8 cellular contexts compared by ENCODE assay signal in the genomic region with DNA sequence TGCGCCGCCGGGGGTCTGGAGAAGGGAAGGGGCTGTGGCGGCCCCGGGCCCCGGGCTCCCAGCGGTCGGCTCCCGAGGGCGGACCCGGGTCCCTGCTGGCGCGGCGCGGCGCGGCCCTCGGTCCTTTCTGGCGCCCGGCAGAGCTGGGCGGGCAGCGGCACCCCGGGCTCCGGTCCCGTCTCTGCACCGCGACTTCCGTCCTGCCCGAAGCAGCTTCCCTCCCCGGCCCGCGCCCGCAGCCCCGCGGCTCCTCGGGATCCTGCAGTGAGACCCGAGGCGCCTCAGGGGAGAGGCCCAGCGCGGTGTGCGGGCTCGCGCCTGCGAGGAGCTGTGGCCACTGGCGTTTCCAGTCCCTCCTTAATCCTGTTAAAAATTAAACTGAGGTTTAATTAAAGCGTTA. TPM values are rescaled to one million over a fixed set of nuclear protein-coding genes. Genes with fewer than 3 reads are reported as not detected.
DNase-seq lines count a peak whose midpoint lies in the region; ATAC-seq lines count a peak whose summit lies in the region.
"Not testable (repeated sequence)": the region's sequence is repeated elsewhere in the genome, so short reads cannot be mapped to it uniquely, and the experiment has no call there.

No MANE protein-coding gene starts in this region.

- not testable (repeated sequence) for DNase-seq in activated CD4-positive, alpha-beta T cell treated with anti-CD3 and anti-CD28 coated beads for 36 hours; left cardiac atrium; stimulated activated effector memory CD8-positive, alpha-beta T cell treated with anti-CD3 and anti-CD28 coated beads, Interleukin-12 subunit alpha, Interleukin-12 subunit beta, amount 100 ng/mL, for 72 hours (ENCODE audit: low spot score in 2 of 2)

- H3K36me3 Mint-ChIP-seq in activated CD4-positive, alpha-beta T cell treated with anti-CD3 and anti-CD28 coated beads for 36 hours (ENCODE audit: low read depth) = peaks cover 20% of the 10 kb centered on the region
- H3K36me3 Mint-ChIP-seq in stimulated activated effector memory CD8-positive, alpha-beta T cell treated with anti-CD3 and anti-CD28 coated beads, Interleukin-12 subunit alpha, Interleukin-12 subunit beta, amount 100 ng/mL, for 72 hours = not testable (repeated sequence)

- H3K27ac Mint-ChIP-seq in activated CD4-positive, alpha-beta T cell treated with anti-CD3 and anti-CD28 coated beads for 36 hours; stimulated activated effector memory CD8-positive, alpha-beta T cell treated with anti-CD3 and anti-CD28 coated beads, Interleukin-12 subunit alpha, Interleukin-12 subunit beta, amount 100 ng/mL, for 72 hours: not testable (repeated sequence)

- not testable (repeated sequence) for H3K4me1 Mint-ChIP-seq in activated CD4-positive, alpha-beta T cell treated with anti-CD3 and anti-CD28 coated beads for 36 hours; stimulated activated effector memory CD8-positive, alpha-beta T cell treated with anti-CD3 and anti-CD28 coated beads, Interleukin-12 subunit alpha, Interleukin-12 subunit beta, amount 100 ng/mL, for 72 hours

- H3K27me3 Mint-ChIP-seq in activated CD4-positive, alpha-beta T cell treated with anti-CD3 and anti-CD28 coated beads for 36 hours = not testable (repeated sequence)

- POLR2A ChIA-PET in activated CD4-positive, alpha-beta T cell treated with anti-CD3 and anti-CD28 coated beads for 36 hours (lab: Charles Lee) = not testable (repeated sequence)

- not testable (repeated sequence) for H3K4me3 Mint-ChIP-seq in activated CD4-positive, alpha-beta T cell treated with anti-CD3 and anti-CD28 coated beads for 36 hours; stimulated activated effector memory CD8-positive, alpha-beta T cell treated with anti-CD3 and anti-CD28 coated beads, Interleukin-12 subunit alpha, Interleukin-12 subunit beta, amount 100 ng/mL, for 72 hours

- H3K9me3 Mint-ChIP-seq in activated CD4-positive, alpha-beta T cell treated with anti-CD3 and anti-CD28 coated beads for 36 hours (ENCODE audit: low read depth) = peaks cover 12% of the 10 kb centered on the region
- H3K9me3 Mint-ChIP-seq in stimulated activated effector memory CD8-positive, alpha-beta T cell treated with anti-CD3 and anti-CD28 coated beads, Interleukin-12 subunit alpha, Interleukin-12 subunit beta, amount 100 ng/mL, for 72 hours = not testable (repeated sequence)

- intact Hi-C loops in activated CD4-positive, alpha-beta T cell treated with anti-CD3 and anti-CD28 coated beads for 36 hours (cut with DNase I, micrococcal nuclease) = not testable (repeated sequence)
- intact Hi-C loops in left cardiac atrium (cut with DNase I) = loop anchor here (5.0 kb wide), 1 partner anchor 41 kb away; no protein-coding TSS in a partner anchor

- CTCF ChIA-PET in activated CD4-positive, alpha-beta T cell treated with anti-CD3 and anti-CD28 coated beads for 36 hours (lab: Charles Lee) = not testable (repeated sequence)

- ATAC-seq in GM18508 (IDR thresholded peaks at IDR 0.05; ENCODE audit: insufficient read depth, unreplicated experiment) = peak; percentile 27
- ATAC-seq in GM19395 (IDR thresholded peaks at IDR 0.05; ENCODE audit: unreplicated experiment) = peak; percentile 70
- peak; percentile 64 for ATAC-seq in GM21737 (IDR thresholded peaks at IDR 0.05; ENCODE audit: unreplicated experiment)
- ATAC-seq in HG02973 (IDR thresholded peaks at IDR 0.05; ENCODE audit: unreplicated experiment) = peak; percentile 59
- ATAC-seq in HG03442 (IDR thresholded peaks at IDR 0.05; ENCODE audit: unreplicated experiment) = peak; percentile 35
- ATAC-seq in activated CD4-positive, alpha-beta T cell treated with anti-CD3 and anti-CD28 coated beads for 36 hours = peak; percentile 70
- peak; percentile 91 to 92 for ATAC-seq in left cardiac atrium
- ATAC-seq in stimulated activated effector memory CD8-positive, alpha-beta T cell treated with anti-CD3 and anti-CD28 coated beads, Interleukin-12 subunit alpha, Interleukin-12 subunit beta, amount 100 ng/mL, for 72 hours = peak; percentile 80

RNA-seq across cellular contexts. Expression of a gene that starts 22.4 kb away (rescaled TPM):
- 1 to 10 TPM; 6.9 to 8.8 TPM for total RNA-seq in activated CD4-positive, alpha-beta T cell treated with anti-CD3 and anti-CD28 coated beads for 36 hours
- 1 to 10 TPM; 5.1 TPM for total RNA-seq in left cardiac atrium

RNA-seq across cellular contexts. Expression of a gene that starts 45.2 kb away (rescaled TPM):
- 10 to 100 TPM; 13.1 to 17.1 TPM for total RNA-seq in activated CD4-positive, alpha-beta T cell treated with anti-CD3 and anti-CD28 coated beads for 36 hours
- 10 to 100 TPM in 1 of 2 donors, 1 to 10 TPM in 1; 10.0 to 15.5 TPM for total RNA-seq in left cardiac atrium

RNA-seq across cellular contexts. Expression of a gene that starts 48.0 kb away (rescaled TPM):
- total RNA-seq in activated CD4-positive, alpha-beta T cell treated with anti-CD3 and anti-CD28 coated beads for 36 hours = 1 to 10 TPM; 4.3 to 4.9 TPM
- 1 to 10 TPM; 1.5 to 1.8 TPM for total RNA-seq in left cardiac atrium

Comparison
In these comparisons a context has a peak if more than half of its experiments do, and no peak if none do; other contexts are left out.
1. ATAC-seq: peak in every context shown above with its lines; median percentile 92 in left cardiac atrium; 80 in stimulated activated effector memory CD8-positive, alpha-beta T cell treated with anti-CD3 and anti-CD28 coated beads, Interleukin-12 subunit alpha, Interleukin-12 subunit beta, amount 100 ng/mL, for 72 hours; 70 in GM19395; 70 in activated CD4-positive, alpha-beta T cell treated with anti-CD3 and anti-CD28 coated beads for 36 hours; 64 in GM21737; 59 in HG02973; 35 in HG03442; 27 in GM18508.